In genomic region chr5:179697993-179698934, GRCh38 we compare ENCODE assay signal across 7 cellular contexts.
DNase-seq lines count a peak whose midpoint lies in the region; ATAC-seq and TF ChIP-seq lines count a peak whose summit lies in the region.

No MANE protein-coding gene starts in this region.

- H3K4me3 ChIP-seq in astrocyte of the spinal cord (ENCODE audit: low read depth, low read length): peak overlapping the region; percentile 92

- no peak for TF ChIP-seq CTCF in astrocyte of the spinal cord (IDR thresholded peaks at IDR 0.05; ENCODE audit: low read depth, low read length)

- ATAC-seq in GM18508 (IDR thresholded peaks at IDR 0.05; ENCODE audit: insufficient read depth, unreplicated experiment): peak; percentile 78
- ATAC-seq in HG02981 (IDR thresholded peaks at IDR 0.05; ENCODE audit: unreplicated experiment): peak; percentile 87

- in situ Hi-C loops in astrocyte of the spinal cord (cut with HindIII; ENCODE audit: low sequenced_read_pairs): no loop called here

- DNase-seq in NCI-H2029 (lab: John Stamatoyannopoulos, UW) (peak; percentile 98), T-helper 9 cell (peak; percentile 97), astrocyte of the spinal cord (ENCODE audit: low read depth, low spot score) (peak; percentile 100), hippocampal formation (lab: John Stamatoyannopoulos, UW) (peak; percentile 98 to 100), retina (peak; percentile 99)

Comparison
In these comparisons a context has a peak if more than half of its experiments do, and no peak if none do; other contexts are left out.
1. Peak in every context shown above with its lines: DNase-seq, ATAC-seq and H3K4me3 ChIP-seq.